24 cellular contexts compared by ENCODE assay signal in the genomic region with DNA sequence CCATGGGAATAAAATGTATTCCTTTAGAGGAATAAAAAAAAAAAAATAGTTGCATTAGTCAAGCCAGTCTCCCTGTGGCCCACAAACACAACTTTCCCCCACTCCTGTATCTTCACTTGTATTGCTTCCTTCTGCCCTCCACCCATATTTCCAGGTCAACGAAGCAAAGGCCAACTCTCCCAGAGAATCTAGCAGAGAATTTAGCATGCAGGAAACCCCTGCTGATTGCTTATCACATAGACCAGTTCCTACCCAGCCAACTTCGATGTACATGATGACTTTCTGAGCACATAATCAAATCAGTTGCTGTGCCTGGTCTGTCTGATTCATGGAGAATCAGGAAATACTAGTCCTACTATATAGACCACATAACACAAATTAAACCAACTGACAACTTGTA.
"Had no signal": no experiment of that assay in that cellular context is flagged by ENCODE, and none has a peak within 500 bp of the region (broad histone marks: within the 10 kb centered on the region; RNA-seq: fewer than 3 reads in every experiment).

No MANE protein-coding gene starts in this region.

- H3K27ac Mint-ChIP-seq: naive thymus-derived CD4-positive, alpha-beta T cell; stimulated activated effector memory CD8-positive, alpha-beta T cell treated with anti-CD3 and anti-CD28 coated beads, Interleukin-12 subunit alpha, Interleukin-12 subunit beta, amount 100 ng/mL, for 72 hours; T-helper 2 cell treated with Interferon-gamma antibody and Interleukin-4, amounts not matched to agents 5 μg/mL and 100 μg/mL, for 36 hours; type B pancreatic cell had no signal

- H3K79me2 ChIP-seq: parathyroid adenoma had no signal

- H3K36me3 Mint-ChIP-seq: naive thymus-derived CD4-positive, alpha-beta T cell; stimulated activated effector memory CD8-positive, alpha-beta T cell treated with anti-CD3 and anti-CD28 coated beads, Interleukin-12 subunit alpha, Interleukin-12 subunit beta, amount 100 ng/mL, for 72 hours; type B pancreatic cell had no signal

- H3K9ac ChIP-seq: parathyroid adenoma had no signal

- H3K36me3 ChIP-seq: brain microvascular endothelial cell, gastroesophageal sphincter, heart right ventricle, left lung, neutrophil, sigmoid colon, stomach had no signal

- H3K4me1 Mint-ChIP-seq: stimulated activated effector memory CD8-positive, alpha-beta T cell treated with anti-CD3 and anti-CD28 coated beads, Interleukin-12 subunit alpha, Interleukin-12 subunit beta, amount 100 ng/mL, for 72 hours had no signal

- H3K4me3 ChIP-seq: dorsolateral prefrontal cortex, gastroesophageal sphincter, heart right ventricle, left lung, sigmoid colon, stomach had no signal

- H2AFZ ChIP-seq: parathyroid adenoma had no signal

- H3K4me1 ChIP-seq: gastroesophageal sphincter, left lung, parathyroid adenoma, sigmoid colon, stomach had no signal

- H3K9me3 ChIP-seq: gastroesophageal sphincter, heart right ventricle, left lung, neutrophil, sigmoid colon, stomach had no signal

- H3K27me3 ChIP-seq: brain microvascular endothelial cell, dorsolateral prefrontal cortex, gastroesophageal sphincter, left lung, neutrophil, sigmoid colon, stomach had no signal

- H3K4me3 Mint-ChIP-seq: naive thymus-derived CD4-positive, alpha-beta T cell; stimulated activated effector memory CD8-positive, alpha-beta T cell treated with anti-CD3 and anti-CD28 coated beads, Interleukin-12 subunit alpha, Interleukin-12 subunit beta, amount 100 ng/mL, for 72 hours; T-helper 2 cell treated with Interferon-gamma antibody and Interleukin-4, amounts not matched to agents 5 μg/mL and 100 μg/mL, for 36 hours; type B pancreatic cell had no signal

- H3K27ac ChIP-seq: brain microvascular endothelial cell, dorsolateral prefrontal cortex, gastroesophageal sphincter, heart right ventricle, left lung, neutrophil, parathyroid adenoma, sigmoid colon, stomach had no signal

- H3K9me3 Mint-ChIP-seq: stimulated activated effector memory CD8-positive, alpha-beta T cell treated with anti-CD3 and anti-CD28 coated beads, Interleukin-12 subunit alpha, Interleukin-12 subunit beta, amount 100 ng/mL, for 72 hours; T-helper 2 cell treated with Interferon-gamma antibody and Interleukin-4, amounts not matched to agents 5 μg/mL and 100 μg/mL, for 36 hours had no signal

- DNase-seq: activated CD4-positive, alpha-beta T cell treated with anti-CD3 and anti-CD28 coated beads, Interleukin-2, amount 50 U/mL, for 1 hour; activated CD4-positive, CD25-positive, alpha-beta regulatory T cell treated with anti-CD3 and anti-CD28 coated beads, Interleukin-2, amount 50 U/mL, for 72 hours; activated CD8-positive, alpha-beta memory T cell treated with anti-CD3 and anti-CD28 coated beads for 24 hours; activated CD8-positive, alpha-beta memory T cell treated with anti-CD3 and anti-CD28 coated beads, Interleukin-2, amount 50 U/mL, for 48 hours; activated effector memory CD4-positive, alpha-beta T cell treated with Interleukin-2 at 50 U/mL for 16 hours; activated naive CD4-positive, alpha-beta T cell treated with anti-CD3 and anti-CD28 coated beads, Interleukin-2, amount 50 U/mL, for 16 hours; activated T-cell treated with anti-CD3 and anti-CD28 coated beads, Interleukin-2, amount 50 U/mL, for 48 hours; aorta; brain microvascular endothelial cell; central memory CD4-positive, alpha-beta T cell; dorsolateral prefrontal cortex; erythroblast; heart right ventricle; left lung; naive thymus-derived CD4-positive, alpha-beta T cell; sigmoid colon; stimulated activated CD4-positive, alpha-beta T cell treated with anti-CD3 and anti-CD28 coated beads, Interleukin-4, amount 100 ng/mL, for 24 hours; stomach had no signal

- ATAC-seq: gastroesophageal sphincter; left lung; naive thymus-derived CD4-positive, alpha-beta T cell; stimulated activated effector memory CD8-positive, alpha-beta T cell treated with anti-CD3 and anti-CD28 coated beads, Interleukin-12 subunit alpha, Interleukin-12 subunit beta, amount 100 ng/mL, for 72 hours had no signal
